Comparison of ENCODE assay signal across 21 cellular contexts in the genomic region with DNA sequence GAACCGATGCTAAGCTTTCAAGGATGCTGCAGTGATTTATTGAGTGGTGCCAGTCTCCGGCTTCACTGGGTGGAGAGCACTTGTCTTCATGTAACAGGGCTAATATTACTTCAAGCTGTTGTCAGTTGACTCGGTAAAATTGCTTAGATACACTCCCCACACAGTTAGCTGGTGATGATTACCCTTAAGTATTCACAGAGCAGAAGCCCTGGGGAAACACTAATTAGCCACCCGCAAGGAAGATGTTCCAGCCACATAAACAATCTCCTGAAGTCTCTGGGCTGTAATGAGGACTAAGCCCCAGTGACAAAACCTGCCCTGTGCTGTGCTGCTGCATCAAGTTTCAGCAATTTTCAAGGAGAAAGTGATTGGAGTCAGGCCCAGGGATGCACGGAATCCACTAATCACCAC. TPM values are rescaled to one million over a fixed set of nuclear protein-coding genes. Genes with fewer than 3 reads are reported as not detected.
DNase-seq lines count a peak whose midpoint lies in the region; ATAC-seq and TF ChIP-seq lines count a peak whose summit lies in the region.
"Had no signal": no experiment of that assay in that cellular context is flagged by ENCODE, and none has a peak within 500 bp of the region (broad histone marks: within the 10 kb centered on the region; RNA-seq: fewer than 3 reads in every experiment).

No MANE protein-coding gene starts in this region.

- no peak overlapping the region for H3K27ac ChIP-seq in psoas muscle
- H3K27ac ChIP-seq: coronary artery, tibial nerve had no signal

- H3K9me3 Mint-ChIP-seq in activated T-cell treated with anti-CD3 and anti-CD28 coated beads, Interleukin-2, amount 50 U/mL, for 72 hours: no peaks in the 10 kb centered on the region
- H3K9me3 Mint-ChIP-seq: activated CD4-positive, alpha-beta T cell treated with anti-CD3 and anti-CD28 coated beads, Interleukin-2, amount 10 ng/mL, durations not matched to agents 24 days and 14 days; activated T-helper 1 cell treated with anti-CD3 and anti-CD28 coated beads, Interleukin-12 subunit alpha, Interleukin-12 subunit beta, Interleukin-2, Interleukin-4 antibody, amounts not matched to agents 30 ng/mL and 10 ng/mL and 1 ng/mL, durations not matched to agents 14 hours and 24 hours and 36 hours; T-helper 1 cell treated with Interleukin-12 subunit alpha and Interleukin-12 subunit beta and Interleukin-4 antibody, amounts not matched to agents 30 μg/mL and 1 μg/mL, for 36 hours had no signal

- TF ChIP-seq CTCF in psoas muscle (IDR thresholded peaks at IDR 0.05): no peak

- no peaks in the 10 kb centered on the region for H3K4me1 Mint-ChIP-seq in activated T-cell treated with anti-CD3 and anti-CD28 coated beads, Interleukin-2, amount 50 U/mL, for 72 hours (ENCODE audit: low read depth)
- H3K4me1 Mint-ChIP-seq: activated CD4-positive, alpha-beta T cell treated with anti-CD3 and anti-CD28 coated beads, Interleukin-2, amount 10 ng/mL, durations not matched to agents 24 days and 14 days had no signal

- H3K36me3 ChIP-seq in psoas muscle (ENCODE audit: insufficient read depth in 1 of 2, low read depth in 1 of 2): no peaks in the 10 kb centered on the region
- H3K36me3 ChIP-seq: tibial nerve had no signal

- H3K36me3 Mint-ChIP-seq in activated T-cell treated with anti-CD3 and anti-CD28 coated beads, Interleukin-2, amount 50 U/mL, for 72 hours (ENCODE audit: insufficient read depth in 2 of 2): no peaks in the 10 kb centered on the region

- H3K9me3 ChIP-seq in psoas muscle: no peaks in the 10 kb centered on the region
- H3K9me3 ChIP-seq: Caco-2, tibial nerve had no signal

- ATAC-seq in activated T-cell treated with anti-CD3 and anti-CD28 coated beads, Interleukin-2, amount 50 U/mL, for 72 hours (replicated peaks in 1 of 2): no peak
- ATAC-seq in psoas muscle (no peak), HG03095 (IDR thresholded peaks at IDR 0.05; ENCODE audit: unreplicated experiment) (no peak)
- ATAC-seq: Panc1 had no signal

- intact Hi-C loops in psoas muscle (cut with DNase I): no loop called here

- H3K4me3 ChIP-seq in psoas muscle: no peak overlapping the region
- H3K4me3 ChIP-seq: coronary artery, tibial nerve had no signal

- no peak overlapping the region for H3K27ac Mint-ChIP-seq in activated T-cell treated with anti-CD3 and anti-CD28 coated beads, Interleukin-2, amount 50 U/mL, for 72 hours
- H3K27ac Mint-ChIP-seq: activated CD4-positive, alpha-beta T cell treated with anti-CD3 and anti-CD28 coated beads, Interleukin-2, amount 10 ng/mL, durations not matched to agents 24 days and 14 days; activated T-helper 1 cell treated with anti-CD3 and anti-CD28 coated beads, Interleukin-12 subunit alpha, Interleukin-12 subunit beta, Interleukin-2, Interleukin-4 antibody, amounts not matched to agents 30 ng/mL and 10 ng/mL and 1 ng/mL, durations not matched to agents 14 hours and 24 hours and 36 hours; HFFc6; T-helper 1 cell treated with Interleukin-12 subunit alpha and Interleukin-12 subunit beta and Interleukin-4 antibody, amounts not matched to agents 30 μg/mL and 1 μg/mL, for 36 hours had no signal

- H3K27me3 ChIP-seq in psoas muscle (ENCODE audit: insufficient read depth in 3 of 3, low read length in 2 of 3): no peaks in the 10 kb centered on the region
- H3K27me3 ChIP-seq: tibial nerve had no signal

- WGBS in psoas muscle, 3 donors: 18 to 29% (median 20%) methylated on average over 5 of the region's 5 CpGs

- H3K4me1 ChIP-seq in psoas muscle: no peaks in the 10 kb centered on the region
- H3K4me1 ChIP-seq: Caco-2 had no signal

- peak; percentile 7 for DNase-seq in AG20443 (ENCODE audit: low spot score)
- peak; percentile 73 to 99 (median 97) for DNase-seq in NCI-H1417 (lab: John Stamatoyannopoulos, UW)
- peak; percentile 92 for DNase-seq in NCI-H524 treated with DMSO at 0.1 percent for 48 hours (lab: John Stamatoyannopoulos, UW)
- peak; percentile 75 for DNase-seq in fibroblast of gingiva (ENCODE audit: low read depth)
- DNase-seq in activated T-cell treated with anti-CD3 and anti-CD28 coated beads, Interleukin-2, amount 50 U/mL, for 72 hours: no peak
- DNase-seq in psoas muscle: no peak
- DNase-seq in T-helper 2 cell: no peak
- DNase-seq: activated CD4-positive, alpha-beta T cell treated with anti-CD3 and anti-CD28 coated beads, Interleukin-2, amount 10 ng/mL, durations not matched to agents 24 days and 14 days; amygdala; Caco-2; HFFc6; mammary epithelial cell; stimulated activated CD4-positive, alpha-beta T cell treated with anti-CD3 and anti-CD28 coated beads, Interleukin-15, amount 100 ng/mL, for 24 hours had no signal

- no peaks in the 10 kb centered on the region for H3K27me3 Mint-ChIP-seq in activated T-cell treated with anti-CD3 and anti-CD28 coated beads, Interleukin-2, amount 50 U/mL, for 72 hours (ENCODE audit: low read depth)
- H3K27me3 Mint-ChIP-seq: activated CD4-positive, alpha-beta T cell treated with anti-CD3 and anti-CD28 coated beads, Interleukin-2, amount 10 ng/mL, durations not matched to agents 24 days and 14 days had no signal

- no peak overlapping the region for H3K4me3 Mint-ChIP-seq in activated T-cell treated with anti-CD3 and anti-CD28 coated beads, Interleukin-2, amount 50 U/mL, for 72 hours
- H3K4me3 Mint-ChIP-seq: activated CD4-positive, alpha-beta T cell treated with anti-CD3 and anti-CD28 coated beads, Interleukin-2, amount 10 ng/mL, durations not matched to agents 24 days and 14 days; activated T-helper 1 cell treated with anti-CD3 and anti-CD28 coated beads, Interleukin-12 subunit alpha, Interleukin-12 subunit beta, Interleukin-2, Interleukin-4 antibody, amounts not matched to agents 30 ng/mL and 10 ng/mL and 1 ng/mL, durations not matched to agents 14 hours and 24 hours and 36 hours; HFFc6; T-helper 1 cell treated with Interleukin-12 subunit alpha and Interleukin-12 subunit beta and Interleukin-4 antibody, amounts not matched to agents 30 μg/mL and 1 μg/mL, for 36 hours had no signal

RNA-seq across cellular contexts. Expression of gene GK2, which starts 37.3 kb away (rescaled TPM):
- not detected for total RNA-seq in activated T-cell treated with anti-CD3 and anti-CD28 coated beads, Interleukin-2, amount 50 U/mL, for 72 hours
- total RNA-seq in psoas muscle: not detected
- not detected for polyA plus RNA-seq in psoas muscle
- total RNA-seq: activated CD4-positive, alpha-beta T cell treated with anti-CD3 and anti-CD28 coated beads, Interleukin-2, amount 10 ng/mL, durations not matched to agents 24 days and 14 days; activated T-helper 1 cell treated with anti-CD3 and anti-CD28 coated beads, Interleukin-12 subunit alpha, Interleukin-12 subunit beta, Interleukin-2, Interleukin-4 antibody, amounts not matched to agents 30 ng/mL and 10 ng/mL and 1 ng/mL, durations not matched to agents 14 hours and 24 hours and 36 hours; Caco-2; HFFc6; mammary epithelial cell; osteoblast; tibial nerve had no signal
- polyA plus RNA-seq: AG04450, mammary epithelial cell had no signal

Comparison
In these comparisons a context has a peak if more than half of its experiments do, and no peak if none do; other contexts are left out.
1. DNase-seq: peak in AG20443 (single experiment), NCI-H1417 (3 of 3), NCI-H524 treated with DMSO at 0.1 percent for 48 hours (single experiment) and fibroblast of gingiva (single experiment); none in activated T-cell treated with anti-CD3 and anti-CD28 coated beads, Interleukin-2, amount 50 U/mL, for 72 hours (0 of 2), psoas muscle (0 of 2) and T-helper 2 cell (0 of 5).